Comparison of ENCODE assay signal across 9 cellular contexts in the genomic region with DNA sequence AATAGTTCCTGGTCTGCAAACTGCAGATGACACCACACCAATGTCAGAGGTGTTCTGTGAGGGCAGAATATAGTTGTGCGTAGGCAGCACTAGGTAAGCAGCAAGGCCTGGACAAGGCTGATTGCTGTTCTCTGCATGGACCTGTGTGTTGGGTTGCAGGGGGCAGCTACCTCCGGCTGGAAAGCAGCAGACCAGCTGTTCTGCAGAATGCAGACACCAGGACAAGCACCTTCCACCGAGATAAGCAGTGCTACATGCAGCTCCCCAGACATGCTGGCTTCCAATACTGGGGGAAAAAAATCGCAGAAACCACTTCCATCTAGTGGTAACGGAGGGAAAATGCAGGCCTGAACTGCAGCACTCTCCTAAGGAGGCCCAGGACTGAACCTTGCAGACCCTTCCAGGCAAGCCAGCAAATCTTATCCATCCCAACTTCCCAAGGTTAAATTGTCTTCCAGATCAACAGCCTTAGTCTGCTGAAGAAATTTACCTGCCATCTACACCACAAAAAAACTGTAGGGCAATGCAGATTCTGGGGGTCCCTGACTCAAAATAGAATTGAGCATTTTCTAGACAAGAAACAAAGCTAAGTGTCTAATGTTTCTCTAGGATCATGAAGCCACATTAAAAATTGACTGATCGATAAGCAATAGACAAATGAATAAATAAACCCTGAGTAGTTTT. TPM values are rescaled to one million over a fixed set of nuclear protein-coding genes. Genes with fewer than 3 reads are reported as not detected.
A peak's percentile ranks its signal among the peaks of the same experiment; 100 is the strongest.
DNase-seq lines count a peak whose midpoint lies in the region; ATAC-seq and TF ChIP-seq lines count a peak whose summit lies in the region.
"Had no signal": no experiment of that assay in that cellular context is flagged by ENCODE, and none has a peak within 500 bp of the region (broad histone marks: within the 10 kb centered on the region; RNA-seq: fewer than 3 reads in every experiment).

No MANE protein-coding gene starts in this region.

- TF ChIP-seq CTCF in Panc1 (IDR thresholded peaks at IDR 0.05) (peak; percentile 89), epithelial cell of esophagus (IDR thresholded peaks at IDR 0.05; ENCODE audit: insufficient read depth, low read depth, low read length, missing control alignments) (peak; percentile 84)

- peak; percentile 91 for TF ChIP-seq RAD21 in Ishikawa (IDR thresholded peaks at IDR 0.05; ENCODE audit: low read depth)

- DNase-seq in DMS 273 (lab: John Stamatoyannopoulos, UW; ENCODE audit: unreplicated experiment) (peak; percentile 88), Panc1 (ENCODE audit: low read depth, low spot score) (no peak), epithelial cell of esophagus (ENCODE audit: low read depth) (peak; percentile 59), midbrain (lab: John Stamatoyannopoulos, UW) (peak; percentile 79)
- DNase-seq in activated CD4-positive, CD25-positive, alpha-beta regulatory T cell treated with anti-CD3 and anti-CD28 coated beads, Interleukin-2, amount 50 U/mL, for 72 hours = no peak
- DNase-seq: activated B cell treated with CpG ODN at 0.5 μM for 24 hours had no signal

- no peak for TF ChIP-seq EP300 in Ishikawa (IDR thresholded peaks at IDR 0.05; ENCODE audit: borderline replicate concordance)

- POLR2A ChIA-PET in Panc1 (lab: Charles Lee) = no interaction called here

- H3K9me3 ChIP-seq in Panc1 (ENCODE audit: control insufficient read depth, insufficient read depth, low read depth, low read length) = no peaks in the 10 kb centered on the region

- CTCF ChIA-PET in Panc1 (lab: Charles Lee) = interaction anchor here (0.6 to 2.8 kb wide), 5 partner anchors 138 to 220 kb away, joined by 4 to 35 read pairs (median 5); no protein-coding TSS in a partner anchor

- ATAC-seq in GM19025 (IDR thresholded peaks at IDR 0.05; ENCODE audit: low read depth, unreplicated experiment) (peak; percentile 57), Panc1 (peak; percentile 94), HG03460 (IDR thresholded peaks at IDR 0.05; ENCODE audit: unreplicated experiment) (no peak)

- intact Hi-C loops in Panc1 (cut with micrococcal nuclease; ENCODE audit: unreplicated experiment) = loop anchor here (1.0 kb wide), 1 partner anchor 205 kb away; no protein-coding TSS in a partner anchor

- no TSS peak for BruUV-seq in Panc1 (replicated peaks; lab: Mats Ljungman, UMichigan)

- H3K27ac ChIP-seq in Panc1 (ENCODE audit: low read length) = no peak overlapping the region

- H3K4me1 ChIP-seq in Panc1 (ENCODE audit: control insufficient read depth, insufficient read depth, low read length) = no peaks in the 10 kb centered on the region

- in situ Hi-C loops in Panc1 (cut with HindIII; ENCODE audit: low pct_unique_long_range_greater_than_20kb, low sequenced_read_pairs) = no loop called here

- H3K27me3 ChIP-seq in Panc1 (ENCODE audit: control insufficient read depth, insufficient read depth, low read length) = no peaks in the 10 kb centered on the region; the same call in 1 of the 2 replicates

- no peaks in the 10 kb centered on the region for H3K36me3 ChIP-seq in Panc1 (ENCODE audit: control insufficient read depth, insufficient read depth, low read length)

- H3K4me3 ChIP-seq in Panc1 (ENCODE audit: low read depth in 2 of 2, low read length in 2 of 2) (no peak overlapping the region), epithelial cell of esophagus (ENCODE audit: low read length) (no peak overlapping the region)

TF ChIP-seq in Ishikawa, 13 proteins besides CTCF, POLR2A, EP300 and RAD21:
- TF ChIP-seq, protein P1, sequence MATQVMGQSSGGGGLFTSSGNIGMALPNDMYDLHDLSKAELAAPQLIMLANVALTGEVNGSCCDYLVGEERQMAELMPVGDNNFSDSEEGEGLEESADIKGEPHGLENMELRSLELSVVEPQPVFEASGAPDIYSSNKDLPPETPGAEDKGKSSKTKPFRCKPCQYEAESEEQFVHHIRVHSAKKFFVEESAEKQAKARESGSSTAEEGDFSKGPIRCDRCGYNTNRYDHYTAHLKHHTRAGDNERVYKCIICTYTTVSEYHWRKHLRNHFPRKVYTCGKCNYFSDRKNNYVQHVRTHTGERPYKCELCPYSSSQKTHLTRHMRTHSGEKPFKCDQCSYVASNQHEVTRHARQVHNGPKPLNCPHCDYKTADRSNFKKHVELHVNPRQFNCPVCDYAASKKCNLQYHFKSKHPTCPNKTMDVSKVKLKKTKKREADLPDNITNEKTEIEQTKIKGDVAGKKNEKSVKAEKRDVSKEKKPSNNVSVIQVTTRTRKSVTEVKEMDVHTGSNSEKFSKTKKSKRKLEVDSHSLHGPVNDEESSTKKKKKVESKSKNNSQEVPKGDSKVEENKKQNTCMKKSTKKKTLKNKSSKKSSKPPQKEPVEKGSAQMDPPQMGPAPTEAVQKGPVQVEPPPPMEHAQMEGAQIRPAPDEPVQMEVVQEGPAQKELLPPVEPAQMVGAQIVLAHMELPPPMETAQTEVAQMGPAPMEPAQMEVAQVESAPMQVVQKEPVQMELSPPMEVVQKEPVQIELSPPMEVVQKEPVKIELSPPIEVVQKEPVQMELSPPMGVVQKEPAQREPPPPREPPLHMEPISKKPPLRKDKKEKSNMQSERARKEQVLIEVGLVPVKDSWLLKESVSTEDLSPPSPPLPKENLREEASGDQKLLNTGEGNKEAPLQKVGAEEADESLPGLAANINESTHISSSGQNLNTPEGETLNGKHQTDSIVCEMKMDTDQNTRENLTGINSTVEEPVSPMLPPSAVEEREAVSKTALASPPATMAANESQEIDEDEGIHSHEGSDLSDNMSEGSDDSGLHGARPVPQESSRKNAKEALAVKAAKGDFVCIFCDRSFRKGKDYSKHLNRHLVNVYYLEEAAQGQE (IDR thresholded peaks at IDR 0.05; ENCODE audit: low read depth) = no peak

RNA-seq across cellular contexts. Expression of gene COBL, which starts 50.5 kb away (rescaled TPM):
- total RNA-seq in Panc1 (2021; ENCODE audit: unreplicated experiment) = 0.39 TPM
- polyA plus RNA-seq in Panc1 (2012; ENCODE audit: insufficient read length) = 0.06 TPM
- total RNA-seq: activated B cell treated with CpG ODN at 0.5 μM for 24 hours had no signal

Comparison
In these comparisons a context has a peak if more than half of its experiments do, and no peak if none do; other contexts are left out.
1. DNase-seq: peak in DMS 273 (single experiment), epithelial cell of esophagus (single experiment) and midbrain (single experiment); none in Panc1 (single experiment) and activated CD4-positive, CD25-positive, alpha-beta regulatory T cell treated with anti-CD3 and anti-CD28 coated beads, Interleukin-2, amount 50 U/mL, for 72 hours (single experiment).